In genomic region chr14:66496188-66496807, GRCh38 we compare ENCODE assay signal across 10 cellular contexts. TPM values are rescaled to one million over a fixed set of nuclear protein-coding genes. Genes with fewer than 3 reads are reported as not detected.
DNase-seq lines count a peak whose midpoint lies in the region; ATAC-seq and TF ChIP-seq lines count a peak whose summit lies in the region.
"Had no signal": no experiment of that assay in that cellular context is flagged by ENCODE, and none has a peak within 500 bp of the region (broad histone marks: within the 10 kb centered on the region; RNA-seq: fewer than 3 reads in every experiment).

No MANE protein-coding gene starts in this region.

- H4K20me1 ChIP-seq in BLaER1, result no peaks in the 10 kb centered on the region

- H3K27me3 ChIP-seq in BLaER1, result no peaks in the 10 kb centered on the region
- no peaks in the 10 kb centered on the region for H3K27me3 ChIP-seq in lower lobe of right lung (ENCODE audit: low read depth)

- H3K27ac ChIP-seq in BLaER1, result no peak overlapping the region
- no peak overlapping the region for H3K27ac ChIP-seq in lower lobe of right lung

- ATAC-seq in lower lobe of right lung, result peak; percentile 51 to 73

- DNase-seq in NCI-H226 (peak; percentile 37), epithelial cell of esophagus (ENCODE audit: low read depth) (peak; percentile 20), lower lobe of right lung (no peak), retina (no peak), NCI-H2107 (lab: John Stamatoyannopoulos, UW) (no peak), HuH-7 (ENCODE audit: low spot score) (no peak)
- DNase-seq in stimulated activated naive CD4-positive, alpha-beta T cell (lab: John Stamatoyannopoulos, UW), result no peak
- DNase-seq: SIG-M5 had no signal

- H3K9me3 ChIP-seq in BLaER1 (no peaks in the 10 kb centered on the region), lower lobe of right lung (no peaks in the 10 kb centered on the region)

- H3K4me3 ChIP-seq in BLaER1 (no peak overlapping the region), epithelial cell of esophagus (ENCODE audit: low read length) (no peak overlapping the region), lower lobe of right lung (no peak overlapping the region)

- H3K4me1 ChIP-seq in BLaER1 (peaks cover 13% of the 10 kb centered on the region), lower lobe of right lung (peaks cover 4% of the 10 kb centered on the region)

- H3K9ac ChIP-seq in BLaER1, result no peak overlapping the region

- H3K36me3 ChIP-seq in BLaER1, result no peaks in the 10 kb centered on the region
- H3K36me3 ChIP-seq in lower lobe of right lung, result no peaks in the 10 kb centered on the region

- H3K4me2 ChIP-seq in BLaER1, result peak overlapping the region; percentile 45

- TF ChIP-seq CTCF in epithelial cell of esophagus (IDR thresholded peaks at IDR 0.05; ENCODE audit: insufficient read depth, low read depth, low read length, missing control alignments) (no peak), lower lobe of right lung (IDR thresholded peaks at IDR 0.05) (no peak)

- intact Hi-C loops in lower lobe of right lung (cut with DNase I), result no loop called here

RNA-seq across cellular contexts. Expression of gene CCDC196, which starts 10.1 kb away (rescaled TPM):
- total RNA-seq in lower lobe of right lung, result not detected
- total RNA-seq: endothelial cell of umbilical vein had no signal

RNA-seq across cellular contexts. Expression of gene GPHN, which starts 11.6 kb away (rescaled TPM):
- total RNA-seq in lower lobe of right lung, result 27.0 TPM

Comparison
In these comparisons a context has a peak if more than half of its experiments do, and no peak if none do; other contexts are left out.
1. DNase-seq: peak in NCI-H226 (single experiment) and epithelial cell of esophagus (single experiment); none in lower lobe of right lung (single experiment), retina (single experiment), NCI-H2107 (single experiment), stimulated activated naive CD4-positive, alpha-beta T cell (0 of 6) and HuH-7 (single experiment).